11 cellular contexts compared by ENCODE assay signal in the genomic region with DNA sequence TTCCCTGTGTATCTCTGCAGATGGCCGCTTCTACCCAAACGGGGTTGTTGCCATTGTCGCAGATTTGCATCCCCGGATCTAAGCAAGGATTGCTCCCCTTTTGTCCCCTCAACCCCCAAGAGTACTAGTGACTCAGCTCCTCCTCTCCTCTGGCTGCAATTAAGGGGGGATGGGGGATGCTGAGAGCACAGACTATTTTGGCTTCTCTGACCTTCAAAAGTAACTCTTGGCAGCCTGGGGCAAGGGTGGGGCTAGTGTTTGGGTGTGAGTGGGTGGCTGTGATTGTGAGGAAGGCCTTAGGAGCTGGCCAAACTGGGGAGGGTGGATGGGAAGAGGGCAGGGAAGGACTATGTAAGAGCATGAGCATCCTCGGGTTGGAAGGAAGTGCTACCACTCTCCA. TPM values are rescaled to one million over a fixed set of nuclear protein-coding genes. Genes with fewer than 3 reads are reported as not detected.
A peak's percentile ranks its signal among the peaks of the same experiment; 100 is the strongest.
DNase-seq lines count a peak whose midpoint lies in the region; ATAC-seq and TF ChIP-seq lines count a peak whose summit lies in the region.
"Had no signal": no experiment of that assay in that cellular context is flagged by ENCODE, and none has a peak within 500 bp of the region (broad histone marks: within the 10 kb centered on the region; RNA-seq: fewer than 3 reads in every experiment).

No MANE protein-coding gene starts in this region.

- peak overlapping the region; percentile 67 to 87 (median 78) for H3K27ac ChIP-seq in tibial nerve
- H3K27ac ChIP-seq: 22Rv1 had no signal

- no peak for TF ChIP-seq CTCF in cardiac fibroblast (IDR thresholded peaks at IDR 0.05; ENCODE audit: low read depth, low read length)
- TF ChIP-seq CTCF in tibial nerve (IDR thresholded peaks at IDR 0.05) = no peak

- H3K4me3 ChIP-seq in cardiac fibroblast (replicated peaks in 1 of 2; ENCODE audit: low read depth in 2 of 2, low read length in 2 of 2) (no peak overlapping the region), tibial nerve (no peak overlapping the region)

- TF ChIP-seq EP300 in tibial nerve (IDR thresholded peaks at IDR 0.05) = no peak

- 16% methylated on average over 5 of the region's 5 CpGs for WGBS in tibial nerve, 2 donors

- H3K9me3 ChIP-seq in tibial nerve = no peaks in the 10 kb centered on the region

- H3K36me3 ChIP-seq in tibial nerve = peaks cover 0 to 13% (median 3%) of the 10 kb centered on the region in 3 donors

- peak; percentile 6 for DNase-seq in DMS 273 (lab: John Stamatoyannopoulos, UW; ENCODE audit: unreplicated experiment)
- DNase-seq in DMS 273 treated with DMSO at 0.1 percent for 48 hours (lab: John Stamatoyannopoulos, UW) = no peak
- DNase-seq in cardiac fibroblast (ENCODE audit: low read depth in 2 of 2) = peak; percentile 33 to 53
- peak; percentile 86 for DNase-seq in mesenteric fat pad (ENCODE audit: low spot score)
- peak in 1 of 2 donors; percentile 17 for DNase-seq in tibial nerve (ENCODE audit: low spot score in 2 of 2)
- no peak for DNase-seq in posterior cingulate gyrus
- DNase-seq: effector memory CD8-positive, alpha-beta T cell; naive B cell had no signal

- intact Hi-C loops in posterior cingulate gyrus (cut with DNase I) = loop anchor here (10.0 kb wide), 1 partner anchor 1241 kb away; a partner anchor contains a TSS

- no peak for TF ChIP-seq POLR2A in tibial nerve (IDR thresholded peaks at IDR 0.05)

- no peak for ATAC-seq in GM19324 (IDR thresholded peaks at IDR 0.05; ENCODE audit: low FRiP score, unreplicated experiment)
- no peak for ATAC-seq in HG02798 (IDR thresholded peaks at IDR 0.05; ENCODE audit: poor library complexity, unreplicated experiment)
- ATAC-seq: effector memory CD8-positive, alpha-beta T cell had no signal

- H3K4me1 ChIP-seq in tibial nerve = peaks cover 0 to 65% (median 21%) of the 10 kb centered on the region in 4 donors

- no peaks in the 10 kb centered on the region for H3K27me3 ChIP-seq in tibial nerve

RNA-seq across cellular contexts. Expression of a gene that starts 1.2 kb away (rescaled TPM):
- 13.8 TPM for total RNA-seq in mesenteric fat pad
- 10 to 100 TPM; 17.4 to 23.7 (median 21.3) TPM for total RNA-seq in tibial nerve

RNA-seq across cellular contexts. Expression of a gene that starts 23.2 kb away (rescaled TPM):
- total RNA-seq in mesenteric fat pad = 44.8 TPM
- total RNA-seq in tibial nerve = 10 to 100 TPM; 37.6 to 47.4 (median 42.4) TPM

Comparison
In these comparisons a context has a peak if more than half of its experiments do, and no peak if none do; other contexts are left out.
1. DNase-seq: peak in DMS 273 (single experiment), cardiac fibroblast (2 of 2) and mesenteric fat pad (single experiment); none in DMS 273 treated with DMSO at 0.1 percent for 48 hours (single experiment) and posterior cingulate gyrus (0 of 10).